ENCODE assay signal across 8 cellular contexts in genomic region chr1:241640149-241640866, GRCh38. TPM values are rescaled to one million over a fixed set of nuclear protein-coding genes. Genes with fewer than 3 reads are reported as not detected.
DNase-seq lines count a peak whose midpoint lies in the region; ATAC-seq and TF ChIP-seq lines count a peak whose summit lies in the region.

CHML (minus strand) TSS chr1:241640369; CDS start chr1:241635766, 4,603 bp downstream.
OPN3 (minus strand) TSS chr1:241640369; CDS start chr1:241640254, 115 bp downstream.

- H3K27me3 Mint-ChIP-seq in activated B cell treated with CpG ODN at 0.5 μM for 24 hours = no peaks in the 10 kb centered on the region

- no peaks in the 10 kb centered on the region for H3K27me3 ChIP-seq in AG04450 (ENCODE audit: control insufficient read depth, insufficient read depth, low read length)

- H3K4me1 Mint-ChIP-seq in activated B cell treated with CpG ODN at 0.5 μM for 24 hours = peaks cover 54% of the 10 kb centered on the region

- H3K27ac Mint-ChIP-seq in activated B cell treated with CpG ODN at 0.5 μM for 24 hours = peak within 1 kb of the TSS; percentile 91

- CTCF ChIA-PET in AG04450 (lab: Charles Lee) = interaction anchor here (1.0 to 2.8 kb wide), 4 partner anchors 13 to 185 kb away, joined by 4 to 23 read pairs (median 4); no protein-coding TSS in a partner anchor
- CTCF ChIA-PET in activated B cell treated with CpG ODN at 0.5 μM for 24 hours (lab: Charles Lee) = interaction anchor here (1.0 to 1.6 kb wide), 2 partner anchors 13 to 49 kb away, joined by 3 to 6 read pairs; no protein-coding TSS in a partner anchor

- peak within 1 kb of the TSS; percentile 95 for H3K4me3 ChIP-seq in AG04450 (ENCODE audit: low read depth, low read length)

- DNase-seq in AG04450 (ENCODE audit: low read depth, low spot score) (peak; percentile 57), NCI-H2227 treated with DMSO at 0.1 percent for 48 hours (lab: John Stamatoyannopoulos, UW) (peak; percentile 90), activated B cell treated with CpG ODN at 0.5 μM for 24 hours (peak; percentile 96), caudate nucleus (lab: John Stamatoyannopoulos, UW) (peak in 60 of 61 donors; percentile 7 to 97 (median 89)), islet precursor cell (peak; percentile 95)
- peak; percentile 95 for DNase-seq in stimulated activated CD4-positive, alpha-beta T cell treated with anti-CD3 and anti-CD28 coated beads, Interleukin-12 subunit alpha, Interleukin-12 subunit beta, amount 100 ng/mL, for 4 hours

- H3K9me3 Mint-ChIP-seq in activated B cell treated with CpG ODN at 0.5 μM for 24 hours = peaks cover 3% of the 10 kb centered on the region

- POLR2A ChIA-PET in AG04450 (lab: Yijun Ruan, JAX) = interaction anchor here (0.6 to 1.5 kb wide), 7 partner anchors 13 to 1406 kb away, joined by 3 to 7 read pairs (median 4); partner anchors contain the start of gene EXO1
- POLR2A ChIA-PET in activated B cell treated with CpG ODN at 0.5 μM for 24 hours (lab: Charles Lee) = interaction anchor here (0.5 to 2.5 kb wide), 12 partner anchors 13 to 207 kb away, joined by 3 to 20 read pairs (median 6); partner anchors contain the start of genes EXO1, FH and KMO

- H3K27ac ChIP-seq in AG04450 (ENCODE audit: low read depth, low read length) = peak within 1 kb of the TSS; percentile 77
- H3K27ac ChIP-seq in caudate nucleus (ENCODE audit: low read depth, low read length) = peak within 1 kb of the TSS; percentile 33

- peak within 1 kb of the TSS; percentile 93 for H3K4me3 Mint-ChIP-seq in activated B cell treated with CpG ODN at 0.5 μM for 24 hours

- H3K9me3 ChIP-seq in AG04450 (ENCODE audit: control insufficient read depth, insufficient read depth, low read length) = no peaks in the 10 kb centered on the region; the same call in 1 of the 2 replicates

- TF ChIP-seq CTCF in AG04450 (IDR thresholded peaks at IDR 0.05; ENCODE audit: low read depth, low read length) (no peak), activated B cell treated with CpG ODN at 0.5 μM for 24 hours (IDR thresholded peaks at IDR 0.05) (no peak)

- peaks cover 17% of the 10 kb centered on the region for H3K36me3 Mint-ChIP-seq in activated B cell treated with CpG ODN at 0.5 μM for 24 hours (ENCODE audit: low read depth)

- ATAC-seq in GM18907 (IDR thresholded peaks at IDR 0.05; ENCODE audit: unreplicated experiment) = peak; percentile 91
- ATAC-seq in HG03135 (IDR thresholded peaks at IDR 0.05; ENCODE audit: unreplicated experiment) = peak; percentile 90
- ATAC-seq in activated B cell treated with CpG ODN at 0.5 μM for 24 hours (ENCODE audit: low read depth) = peak; percentile 95

- intact Hi-C loops in activated B cell treated with CpG ODN at 0.5 μM for 24 hours (cut with micrococcal nuclease) = loop anchor here (1.0 to 2.0 kb wide), 6 partner anchors 13 to 310 kb away; partner anchors contain the start of gene FH

RNA-seq across cellular contexts. Expression of gene CHML, which starts in this region (rescaled TPM):
- polyA plus RNA-seq in AG04450 (2011; rRNA removed) = 13.0 and 17.1 TPM in 2 replicates
- polyA minus RNA-seq in AG04450 (2011; rRNA and poly(A)+ RNA removed) = 30.7 and 34.3 TPM in 2 replicates
- 28.3 and 35.2 TPM in 2 replicates for total RNA-seq in activated B cell treated with CpG ODN at 0.5 μM for 24 hours

RNA-seq across cellular contexts. Expression of gene OPN3, which starts in this region (rescaled TPM):
- 57.1 and 70.1 TPM in 2 replicates for polyA plus RNA-seq in AG04450 (2011; rRNA removed)
- 19.3 and 26.8 TPM in 2 replicates for polyA minus RNA-seq in AG04450 (2011; rRNA and poly(A)+ RNA removed)
- 31.5 and 32.1 TPM in 2 replicates for total RNA-seq in activated B cell treated with CpG ODN at 0.5 μM for 24 hours

Comparison
In these comparisons a context has a peak if more than half of its experiments do, and no peak if none do; other contexts are left out.
1. Peak in every context shown above with its lines: DNase-seq, ATAC-seq, H3K4me3 ChIP-seq and H3K27ac ChIP-seq.